ENCODE assay signal across 20 cellular contexts in the genomic region with DNA sequence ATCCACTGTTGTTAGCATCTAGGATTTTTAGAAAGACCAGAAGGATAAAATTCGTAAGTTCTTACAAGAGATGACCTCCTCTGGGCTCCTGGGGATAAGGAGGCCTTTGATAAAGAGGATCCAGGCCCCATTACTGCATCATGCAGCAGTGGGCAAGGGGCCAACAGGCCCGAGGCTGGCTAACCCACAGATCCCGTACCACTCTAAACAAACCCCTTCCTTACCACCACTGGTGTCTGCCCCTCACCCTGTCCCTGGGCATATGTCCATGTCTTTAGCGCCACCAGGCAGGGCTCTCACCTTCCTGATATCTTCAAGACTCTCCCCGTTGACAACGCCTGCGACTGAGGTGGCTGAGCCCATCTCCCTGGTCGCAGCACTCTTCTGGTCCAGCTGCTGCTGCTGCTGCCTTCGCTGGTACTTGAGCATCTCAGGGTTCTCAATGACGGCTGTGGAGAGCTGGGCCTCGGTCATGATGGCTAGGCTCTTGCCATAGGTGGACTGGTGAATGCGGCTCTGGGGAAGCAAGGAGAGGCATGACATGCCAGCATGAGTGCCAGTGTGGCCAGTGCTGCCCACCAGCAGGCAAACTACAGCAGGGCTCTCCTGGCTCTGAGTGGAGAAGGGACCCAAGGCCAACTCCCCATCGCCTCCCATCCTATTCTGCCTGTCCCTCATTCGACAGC.
"Had no signal": no experiment of that assay in that cellular context is flagged by ENCODE, and none has a peak within 500 bp of the region (broad histone marks: within the 10 kb centered on the region; RNA-seq: fewer than 3 reads in every experiment).

No MANE protein-coding gene starts in this region.

- H3K4me3 ChIP-seq: colonic mucosa, heart left ventricle, mucosa of descending colon, suprapubic skin, thyroid gland, upper lobe of left lung, uterus had no signal

- H3K27me3 ChIP-seq: colonic mucosa, heart left ventricle, neutrophil, suprapubic skin, thyroid gland, upper lobe of left lung, uterus had no signal

- ATAC-seq: heart left ventricle; left colon; mucosa of descending colon; naive thymus-derived CD8-positive, alpha-beta T cell; right cardiac atrium; stimulated activated effector memory CD8-positive, alpha-beta T cell treated with anti-CD3 and anti-CD28 coated beads, Interleukin-12 subunit alpha, Interleukin-12 subunit beta, amount 100 ng/mL, for 72 hours; stimulated activated naive CD8-positive, alpha-beta T cell treated with anti-CD3 and anti-CD28 coated beads, Interleukin-15, Interleukin-2, amounts not matched to agents 100 U/mL and 50 U/mL, for 24 hours had no signal

- FAIRE-seq: frontal cortex had no signal

- H3K9me3 ChIP-seq: colonic mucosa, heart left ventricle, mucosa of descending colon, neutrophil, suprapubic skin, thyroid gland, upper lobe of left lung, uterus had no signal

- H3K4me1 ChIP-seq: colonic mucosa, suprapubic skin, thyroid gland, upper lobe of left lung, uterus had no signal

- H3K27ac ChIP-seq: colonic mucosa, heart left ventricle, neutrophil, suprapubic skin, thyroid gland, upper lobe of left lung, uterus had no signal

- H3K36me3 ChIP-seq: uterus had no signal

- DNase-seq: colonic mucosa; dermis blood vessel endothelial cell; endodermal cell; heart left ventricle; hippocampal formation; left colon; mucosa of descending colon; naive thymus-derived CD8-positive, alpha-beta T cell; posterior cingulate gyrus; right cardiac atrium; stimulated activated CD4-positive, alpha-beta T cell treated with anti-CD3 and anti-CD28 coated beads, Interleukin-4, amount 100 ng/mL, for 1 hour; stimulated activated CD8-positive, alpha-beta memory T cell treated with anti-CD3 and anti-CD28 coated beads, Interleukin-4, amount 100 ng/mL, for 48 hours; stimulated activated naive CD8-positive, alpha-beta T cell treated with anti-CD3 and anti-CD28 coated beads, Interleukin-15, Interleukin-2, amounts not matched to agents 100 U/mL and 50 U/mL, for 24 hours; thyroid gland; upper lobe of left lung; uterus had no signal
